21 cellular contexts compared by ENCODE assay signal in genomic region chr2:136128905-136129304, GRCh38. TPM values are rescaled to one million over a fixed set of nuclear protein-coding genes. Genes with fewer than 3 reads are reported as not detected.
DNase-seq lines count a peak whose midpoint lies in the region; ATAC-seq and FAIRE-seq lines count a peak whose summit lies in the region.
"Had no signal": no experiment of that assay in that cellular context is flagged by ENCODE, and none has a peak within 500 bp of the region (broad histone marks: within the 10 kb centered on the region; RNA-seq: fewer than 3 reads in every experiment).

No MANE protein-coding gene starts in this region.

- H3K9me3 Mint-ChIP-seq in activated CD4-positive, alpha-beta T cell treated with anti-CD3 and anti-CD28 coated beads, Interleukin-2, amount 10 ng/mL, durations not matched to agents 24 days and 14 days: no peaks in the 10 kb centered on the region
- H3K9me3 Mint-ChIP-seq in central memory CD8-positive, alpha-beta T cell: no peaks in the 10 kb centered on the region

- no peak for DNase-seq in activated CD4-positive, alpha-beta T cell treated with anti-CD3 and anti-CD28 coated beads, Interleukin-2, amount 10 ng/mL, durations not matched to agents 24 days and 14 days
- DNase-seq in activated CD4-positive, alpha-beta T cell treated with anti-CD3 and anti-CD28 coated beads for 4 hours: no peak
- DNase-seq in central memory CD8-positive, alpha-beta T cell (ENCODE audit: low spot score in 2 of 2): no peak
- DNase-seq in small intestine (no peak), AML-193 (lab: John Stamatoyannopoulos, UW) (no peak)
- DNase-seq: activated CD4-positive, alpha-beta T cell treated with anti-CD3 and anti-CD28 coated beads, Interleukin-2, amount 50 U/mL, for 1 hour; activated effector memory CD4-positive, alpha-beta T cell treated with Interleukin-2 at 50 U/mL for 16 hours; COR-L47; hypothalamus; left lung; MG63; NCI-H2081; NCI-H69 had no signal

- no peaks in the 10 kb centered on the region for H3K27me3 ChIP-seq in small intestine (ENCODE audit: control insufficient read depth in 2 of 2, insufficient read depth in 2 of 2, low read length in 2 of 2)
- H3K27me3 ChIP-seq: breast epithelium, MG63 had no signal

- H3K27me3 Mint-ChIP-seq in activated CD4-positive, alpha-beta T cell treated with anti-CD3 and anti-CD28 coated beads, Interleukin-2, amount 10 ng/mL, durations not matched to agents 24 days and 14 days: peaks cover 37% of the 10 kb centered on the region
- H3K27me3 Mint-ChIP-seq in central memory CD8-positive, alpha-beta T cell: no peaks in the 10 kb centered on the region

- H3K27ac Mint-ChIP-seq in activated CD4-positive, alpha-beta T cell treated with anti-CD3 and anti-CD28 coated beads, Interleukin-2, amount 10 ng/mL, durations not matched to agents 24 days and 14 days: peak overlapping the region; percentile 11
- peak overlapping the region; percentile 99 for H3K27ac Mint-ChIP-seq in central memory CD8-positive, alpha-beta T cell (ENCODE audit: low read depth)

- intact Hi-C loops in activated CD4-positive, alpha-beta T cell treated with anti-CD3 and anti-CD28 coated beads, Interleukin-2, amount 10 ng/mL, durations not matched to agents 24 days and 14 days (cut with micrococcal nuclease): no loop called here

- H3K9me3 ChIP-seq in KOPT-K1 (ENCODE audit: insufficient read depth, low read length, poor library complexity, severe bottlenecking): no peaks in the 10 kb centered on the region
- no peaks in the 10 kb centered on the region for H3K9me3 ChIP-seq in small intestine (ENCODE audit: control insufficient read depth, low read depth)
- H3K9me3 ChIP-seq: breast epithelium, left lung, MG63 had no signal

- peaks cover 5% of the 10 kb centered on the region for H3K36me3 Mint-ChIP-seq in activated CD4-positive, alpha-beta T cell treated with anti-CD3 and anti-CD28 coated beads, Interleukin-2, amount 10 ng/mL, durations not matched to agents 24 days and 14 days (ENCODE audit: low read depth)
- H3K36me3 Mint-ChIP-seq in central memory CD8-positive, alpha-beta T cell (ENCODE audit: insufficient read depth): peaks cover 50% of the 10 kb centered on the region

- 30 to 56% (median 44%) methylated on average over 1 of the region's 1 CpG for WGBS in small intestine, 3 donors

- H3K4me1 Mint-ChIP-seq in activated CD4-positive, alpha-beta T cell treated with anti-CD3 and anti-CD28 coated beads, Interleukin-2, amount 10 ng/mL, durations not matched to agents 24 days and 14 days: peaks cover 72% of the 10 kb centered on the region
- H3K4me1 Mint-ChIP-seq in central memory CD8-positive, alpha-beta T cell: peaks cover 88% of the 10 kb centered on the region

- ATAC-seq in central memory CD8-positive, alpha-beta T cell (replicated peaks; ENCODE audit: extremely low read depth, poor library complexity, severe bottlenecking): no peak
- ATAC-seq in GM21737 (IDR thresholded peaks at IDR 0.05; ENCODE audit: unreplicated experiment) (no peak), GM18498 (IDR thresholded peaks at IDR 0.05; ENCODE audit: unreplicated experiment) (no peak)
- ATAC-seq: left lung had no signal

- H3K36me3 ChIP-seq in KOPT-K1 (ENCODE audit: insufficient read depth, low read length): no peaks in the 10 kb centered on the region
- H3K36me3 ChIP-seq in small intestine (ENCODE audit: control insufficient read depth in 2 of 2, insufficient read depth in 2 of 2, low read length in 2 of 2): no peaks in the 10 kb centered on the region
- H3K36me3 ChIP-seq: breast epithelium, left lung, MG63 had no signal

- H3K4me3 Mint-ChIP-seq in activated CD4-positive, alpha-beta T cell treated with anti-CD3 and anti-CD28 coated beads, Interleukin-2, amount 10 ng/mL, durations not matched to agents 24 days and 14 days: peak overlapping the region; percentile 13
- H3K4me3 Mint-ChIP-seq in central memory CD8-positive, alpha-beta T cell: peak overlapping the region; percentile 70

- H3K4me3 ChIP-seq in small intestine (ENCODE audit: low read depth in 1 of 2, low read length in 2 of 2): no peak overlapping the region
- H3K4me3 ChIP-seq: breast epithelium, left lung, MG63 had no signal

- peak overlapping the region; percentile 67 for H3K27ac ChIP-seq in KOPT-K1 (ENCODE audit: low read depth, low read length, poor library complexity, severe bottlenecking)
- H3K27ac ChIP-seq in small intestine (ENCODE audit: low read depth in 1 of 2, low read length in 1 of 2): peak overlapping the region; percentile 45 to 89
- H3K27ac ChIP-seq: left lung had no signal

- FAIRE-seq in small intestine (lab: Jason Lieb, UNC): no peak
- FAIRE-seq: A204.1, GM19239, RCC 7860 had no signal

- H3K4me1 ChIP-seq in small intestine (ENCODE audit: control insufficient read depth in 2 of 2, insufficient read depth in 1 of 2, low read depth in 1 of 2, low read length in 1 of 2): peaks cover 0 to 2% of the 10 kb centered on the region in 2 donors
- H3K4me1 ChIP-seq: breast epithelium had no signal

RNA-seq across cellular contexts. Expression of gene CXCR4, which starts 11.0 kb away (rescaled TPM):
- total RNA-seq in activated CD4-positive, alpha-beta T cell treated with anti-CD3 and anti-CD28 coated beads, Interleukin-2, amount 10 ng/mL, durations not matched to agents 24 days and 14 days: 88.8 and 92.7 TPM in 2 replicates
- polyA plus RNA-seq in small intestine: 10 to 100 TPM in 1 of 3 donors, 1 to 10 TPM in 2; 4.5 to 24.8 (median 5.4) TPM
- total RNA-seq: HT1080 had no signal
